21 cellular contexts compared by ENCODE assay signal in the genomic region with DNA sequence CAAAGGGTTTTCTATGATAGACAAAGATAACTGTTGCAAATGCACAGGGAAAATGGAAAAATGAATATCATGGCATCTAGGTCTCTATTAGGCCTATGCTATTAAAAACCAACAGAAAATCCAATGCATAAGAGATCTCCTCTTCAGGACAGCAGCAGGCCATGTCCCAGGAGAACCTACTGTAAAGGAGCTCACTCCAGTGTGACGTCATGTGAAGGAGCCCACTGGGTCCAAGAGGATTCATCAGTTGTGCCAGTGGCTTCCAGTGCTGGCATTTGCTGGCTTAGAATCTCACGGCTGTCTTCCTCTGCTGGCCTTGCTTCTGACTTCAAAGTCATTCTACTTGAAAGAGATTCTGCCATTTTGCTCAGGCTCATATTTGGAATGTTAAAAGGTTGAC.
DNase-seq lines count a peak whose midpoint lies in the region; ATAC-seq and TF ChIP-seq lines count a peak whose summit lies in the region.
"Had no signal": no experiment of that assay in that cellular context is flagged by ENCODE, and none has a peak within 500 bp of the region (broad histone marks: within the 10 kb centered on the region; RNA-seq: fewer than 3 reads in every experiment).

No MANE protein-coding gene starts in this region.

- peak overlapping the region; percentile 45 for H2AK9ac ChIP-seq in IMR-90 (replicated peaks; ENCODE audit: low read depth, low read length, poor library complexity)

- H3K79me1 ChIP-seq in IMR-90 (ENCODE audit: low read depth in 1 of 2, low read length in 2 of 2): no peaks in the 10 kb centered on the region

- DNase-seq in DMS 273 (lab: John Stamatoyannopoulos, UW; ENCODE audit: unreplicated experiment) (peak; percentile 90), DMS 273 treated with DMSO at 0.1 percent for 48 hours (lab: John Stamatoyannopoulos, UW) (peak; percentile 68), IMR-90 (no peak), NCI-H69 (lab: John Stamatoyannopoulos, UW) (peak; percentile 54), tibial nerve (ENCODE audit: low spot score in 2 of 2) (no peak), SKM-1 treated with dmso at 0.1 percent for 144 hours (lab: John Stamatoyannopoulos, UW; ENCODE audit: unreplicated experiment) (no peak), NCI-H1105 treated with DMSO at 0.1 percent for 48 hours (lab: John Stamatoyannopoulos, UW) (no peak)
- DNase-seq: 8988T; ACHN; BE2C; C1 segment of cervical spinal cord; CD4-positive, alpha-beta memory T cell; CD4-positive, CD25-positive, alpha-beta regulatory T cell; CD8-positive, alpha-beta memory T cell; COR-L47; DMS153; DMS53; DMS79; GF-D8 had no signal

- TF ChIP-seq CTCF in IMR-90 (conservative IDR thresholded peaks at IDR 0.05; ENCODE audit: low read depth, low read length): no peak
- TF ChIP-seq CTCF in tibial nerve (IDR thresholded peaks at IDR 0.05): no peak

- no peak overlapping the region for H2AFZ ChIP-seq in IMR-90 (replicated peaks; ENCODE audit: low read length, poor library complexity)

- no peak overlapping the region for H3K14ac ChIP-seq in IMR-90 (replicated peaks; ENCODE audit: low read depth, low read length)

- dilution Hi-C loops in IMR-90 (cut with HindIII; ENCODE audit: low sequenced_read_pairs, unreplicated experiment): no loop called here

- ATAC-seq in IMR-90 (ENCODE audit: low read depth): no peak
- ATAC-seq in HG02759 (IDR thresholded peaks at IDR 0.05; ENCODE audit: unreplicated experiment): no peak

- H3K27ac ChIP-seq in IMR-90 (ENCODE audit: insufficient read depth, low read length): no peak overlapping the region
- H3K27ac ChIP-seq in tibial nerve: no peak overlapping the region
- H3K27ac ChIP-seq: BLaER1 had no signal

- in situ Hi-C loops in IMR-90 (cut with MboI; ENCODE audit: low sequenced_read_pairs): no loop called here

- no peaks in the 10 kb centered on the region for H3K9me3 ChIP-seq in IMR-90 (ENCODE audit: control insufficient read depth, insufficient read depth, low read length)
- H3K9me3 ChIP-seq in tibial nerve: no peaks in the 10 kb centered on the region
- H3K9me3 ChIP-seq: BE2C, BLaER1 had no signal

- POLR2A ChIA-PET in IMR-90 (lab: Charles Lee; ENCODE audit: unreplicated experiment): no interaction called here

- no peak for TF ChIP-seq EP300 in tibial nerve (IDR thresholded peaks at IDR 0.05)

- no peak overlapping the region for H2BK15ac ChIP-seq in IMR-90 (ENCODE audit: low read depth, low read length)

- H2BK120ac ChIP-seq in IMR-90 (ENCODE audit: low read depth, low read length): no peak overlapping the region

- H3K56ac ChIP-seq in IMR-90 (ENCODE audit: extremely low read depth, insufficient read depth, low read length): no peak overlapping the region

- H3K4me2 ChIP-seq in IMR-90 (ENCODE audit: low read depth, low read length): no peak overlapping the region
- H3K4me2 ChIP-seq: BLaER1 had no signal

- CTCF ChIA-PET in IMR-90 (lab: Yijun Ruan, JAX): no interaction called here

- H3K18ac ChIP-seq in IMR-90 (ENCODE audit: low read depth, low read length): no peak overlapping the region

- no peak overlapping the region for H4K8ac ChIP-seq in IMR-90 (ENCODE audit: low read depth in 2 of 2, low read length in 2 of 2)

- H2BK5ac ChIP-seq in IMR-90 (ENCODE audit: low read depth, low read length, poor library complexity, severe bottlenecking): no peak overlapping the region

- TF ChIP-seq RAD21 in IMR-90 (IDR thresholded peaks at IDR 0.05; ENCODE audit: low read length): no peak

- H3K9ac ChIP-seq in IMR-90 (ENCODE audit: low read depth, low read length): no peak overlapping the region
- H3K9ac ChIP-seq: BLaER1 had no signal

- no peak overlapping the region for H4K91ac ChIP-seq in IMR-90 (ENCODE audit: insufficient read depth, low read depth, low read length)

- no peak overlapping the region for H3K23ac ChIP-seq in IMR-90 (ENCODE audit: low read depth, low read length)

- H3K27me3 ChIP-seq in IMR-90 (ENCODE audit: control insufficient read depth, insufficient read depth, low read length) (no peaks in the 10 kb centered on the region), tibial nerve (no peaks in the 10 kb centered on the region)
- H3K27me3 ChIP-seq: BE2C, BLaER1 had no signal

- no peak overlapping the region for H2BK20ac ChIP-seq in IMR-90 (ENCODE audit: low read depth, low read length)

- H3K4me3 ChIP-seq in IMR-90 (ENCODE audit: insufficient read depth, low read depth, low read length) (no peak overlapping the region), tibial nerve (no peak overlapping the region)
- H3K4me3 ChIP-seq: BLaER1 had no signal

- H3K9me1 ChIP-seq in IMR-90 (ENCODE audit: insufficient read depth, low read length): no peaks in the 10 kb centered on the region

- H3K36me3 ChIP-seq in IMR-90 (ENCODE audit: control insufficient read depth, insufficient read depth, low read length) (no peaks in the 10 kb centered on the region), tibial nerve (no peaks in the 10 kb centered on the region)
- H3K36me3 ChIP-seq: BE2C, BLaER1 had no signal

- H2AK5ac ChIP-seq in IMR-90 (ENCODE audit: low read depth, low read length): no peak overlapping the region

- 100% methylated on average over 2 of the region's 2 CpGs; no CpG with 5 or more reads in 1 of the 2 experiments for WGBS in IMR-90 (ENCODE audit: extremely low coverage in 2 of 2, insufficient read length in 1 of 2), 2 experiments
- WGBS in tibial nerve, 2 donors: 88 to 92% methylated on average over 2 of the region's 2 CpGs

- H4K5ac ChIP-seq in IMR-90 (ENCODE audit: low read depth, low read length): no peak overlapping the region

- H3K4ac ChIP-seq in IMR-90 (ENCODE audit: low read depth, low read length): no peak overlapping the region

- H3K4me1 ChIP-seq in IMR-90 (ENCODE audit: control insufficient read depth, insufficient read depth, low read length) (no peaks in the 10 kb centered on the region), tibial nerve (no peaks in the 10 kb centered on the region)
- H3K4me1 ChIP-seq: BE2C had no signal

- intact Hi-C loops in IMR-90 (cut with micrococcal nuclease): no loop called here

- no TSS peak for BruUV-seq in IMR-90 (replicated peaks; lab: Mats Ljungman, UMichigan)

- H4K20me1 ChIP-seq in IMR-90 (ENCODE audit: insufficient read depth, low read length): no peaks in the 10 kb centered on the region
- H4K20me1 ChIP-seq: BLaER1 had no signal

- TF ChIP-seq POLR2A in IMR-90 (IDR thresholded peaks at IDR 0.05; ENCODE audit: low read depth, low read length) (no peak), tibial nerve (IDR thresholded peaks at IDR 0.05) (no peak)

TF ChIP-seq in IMR-90, 13 proteins besides CTCF, POLR2A, EP300 and RAD21:
- TF ChIP-seq BHLHE40 (IDR thresholded peaks at IDR 0.05; ENCODE audit: low read depth, low read length): no peak
- no peak for TF ChIP-seq MAZ (IDR thresholded peaks at IDR 0.05; ENCODE audit: borderline replicate concordance, low read depth, low read length)
- no peak for TF ChIP-seq MAFK (IDR thresholded peaks at IDR 0.05; ENCODE audit: low read depth, low read length)
- TF ChIP-seq CEBPB (IDR thresholded peaks at IDR 0.05; ENCODE audit: low read depth, low read length): no peak
- no peak for TF ChIP-seq CHD1 (IDR thresholded peaks at IDR 0.05; ENCODE audit: low read depth, low read length)
- no peak for TF ChIP-seq RFX5 (IDR thresholded peaks at IDR 0.05; ENCODE audit: low read depth, low read length)
- TF ChIP-seq RCOR1 (IDR thresholded peaks at IDR 0.05; ENCODE audit: insufficient replicate concordance, low read length): no peak
- TF ChIP-seq, protein P1, sequence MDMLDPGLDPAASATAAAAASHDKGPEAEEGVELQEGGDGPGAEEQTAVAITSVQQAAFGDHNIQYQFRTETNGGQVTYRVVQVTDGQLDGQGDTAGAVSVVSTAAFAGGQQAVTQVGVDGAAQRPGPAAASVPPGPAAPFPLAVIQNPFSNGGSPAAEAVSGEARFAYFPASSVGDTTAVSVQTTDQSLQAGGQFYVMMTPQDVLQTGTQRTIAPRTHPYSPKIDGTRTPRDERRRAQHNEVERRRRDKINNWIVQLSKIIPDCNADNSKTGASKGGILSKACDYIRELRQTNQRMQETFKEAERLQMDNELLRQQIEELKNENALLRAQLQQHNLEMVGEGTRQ (IDR thresholded peaks at IDR 0.05; ENCODE audit: low read depth, low read length): no peak
- TF ChIP-seq, protein P2, sequence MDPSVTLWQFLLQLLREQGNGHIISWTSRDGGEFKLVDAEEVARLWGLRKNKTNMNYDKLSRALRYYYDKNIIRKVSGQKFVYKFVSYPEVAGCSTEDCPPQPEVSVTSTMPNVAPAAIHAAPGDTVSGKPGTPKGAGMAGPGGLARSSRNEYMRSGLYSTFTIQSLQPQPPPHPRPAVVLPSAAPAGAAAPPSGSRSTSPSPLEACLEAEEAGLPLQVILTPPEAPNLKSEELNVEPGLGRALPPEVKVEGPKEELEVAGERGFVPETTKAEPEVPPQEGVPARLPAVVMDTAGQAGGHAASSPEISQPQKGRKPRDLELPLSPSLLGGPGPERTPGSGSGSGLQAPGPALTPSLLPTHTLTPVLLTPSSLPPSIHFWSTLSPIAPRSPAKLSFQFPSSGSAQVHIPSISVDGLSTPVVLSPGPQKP (IDR thresholded peaks at IDR 0.05; ENCODE audit: borderline replicate concordance, low read depth, low read length): no peak
- TF ChIP-seq FOS (IDR thresholded peaks at IDR 0.05; ENCODE audit: low read depth, low read length): no peak
- no peak for TF ChIP-seq MXI1 (IDR thresholded peaks at IDR 0.05; ENCODE audit: borderline replicate concordance, low read depth, low read length)
- TF ChIP-seq SMC3 (IDR thresholded peaks at IDR 0.05; ENCODE audit: low read depth, low read length): no peak
- no peak for TF ChIP-seq NFE2L2 (IDR thresholded peaks at IDR 0.05; ENCODE audit: low read depth, low read length)

Comparison
In these comparisons a context has a peak if more than half of its experiments do, and no peak if none do; other contexts are left out.
1. DNase-seq: peak in DMS 273 (single experiment), DMS 273 treated with DMSO at 0.1 percent for 48 hours (single experiment) and NCI-H69 (single experiment); none in IMR-90 (single experiment), tibial nerve (0 of 2), SKM-1 treated with dmso at 0.1 percent for 144 hours (single experiment) and NCI-H1105 treated with DMSO at 0.1 percent for 48 hours (single experiment).